ENCODE assay signal across 1 cellular context in the genomic region with DNA sequence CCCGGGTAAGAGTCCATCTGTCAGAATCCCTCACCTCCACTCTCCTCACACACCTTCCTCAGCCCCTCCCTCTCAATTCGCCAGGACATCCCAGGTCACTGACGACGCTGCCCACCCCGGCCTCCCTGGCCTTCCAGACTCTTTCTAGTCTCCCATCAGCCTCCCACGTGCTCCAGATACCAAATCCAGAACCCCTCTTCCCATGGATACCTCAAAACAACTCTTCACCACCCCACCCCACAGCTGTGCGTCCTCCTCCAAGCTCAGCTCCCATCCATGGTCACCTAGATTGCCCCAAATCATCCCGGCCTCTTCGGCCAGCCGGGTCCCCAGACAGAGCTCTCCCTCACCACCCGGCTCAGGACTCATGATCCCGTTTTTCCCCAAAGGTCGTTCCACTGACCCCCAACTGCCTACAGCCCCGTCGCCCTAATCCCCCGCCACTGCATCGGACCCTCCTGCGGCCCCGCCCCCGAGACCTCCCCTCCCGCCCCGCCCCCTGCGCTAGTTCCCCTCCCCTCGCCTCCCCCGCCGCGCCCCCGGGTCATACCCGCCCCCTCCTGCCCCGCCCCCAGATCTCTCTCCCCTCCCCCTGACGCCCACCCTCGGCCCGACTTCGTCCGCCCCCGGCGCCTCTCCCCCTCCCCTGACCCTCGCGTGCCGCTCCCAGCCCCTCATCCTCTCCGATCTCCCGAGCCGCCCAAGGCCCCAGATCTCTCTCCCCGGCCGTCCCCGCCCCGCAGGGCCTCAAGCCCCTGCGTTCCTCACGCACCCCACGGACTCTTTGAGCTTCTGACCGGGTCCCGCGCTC.
A peak's percentile ranks its signal among the peaks of the same experiment; 100 is the strongest.
TF ChIP-seq lines count a peak whose summit lies in the region.

No MANE protein-coding gene starts in this region.

TF ChIP-seq in HepG2, 621 proteins besides CTCF, POLR2A, EP300 and RAD21 (continued from another document and continues in another):
- no peak for TF ChIP-seq TEAD2 (CRISPR knock-in tag; IDR thresholded peaks at IDR 0.05)
- no peak for TF ChIP-seq RBM22 (optimal IDR thresholded peaks at IDR 0.05; ENCODE audit: low read length)
- TF ChIP-seq, protein P1, sequence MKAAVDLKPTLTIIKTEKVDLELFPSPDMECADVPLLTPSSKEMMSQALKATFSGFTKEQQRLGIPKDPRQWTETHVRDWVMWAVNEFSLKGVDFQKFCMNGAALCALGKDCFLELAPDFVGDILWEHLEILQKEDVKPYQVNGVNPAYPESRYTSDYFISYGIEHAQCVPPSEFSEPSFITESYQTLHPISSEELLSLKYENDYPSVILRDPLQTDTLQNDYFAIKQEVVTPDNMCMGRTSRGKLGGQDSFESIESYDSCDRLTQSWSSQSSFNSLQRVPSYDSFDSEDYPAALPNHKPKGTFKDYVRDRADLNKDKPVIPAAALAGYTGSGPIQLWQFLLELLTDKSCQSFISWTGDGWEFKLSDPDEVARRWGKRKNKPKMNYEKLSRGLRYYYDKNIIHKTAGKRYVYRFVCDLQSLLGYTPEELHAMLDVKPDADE (CRISPR knock-in tag; IDR thresholded peaks at IDR 0.05) = no peak
- TF ChIP-seq NFE2L2 (IDR thresholded peaks at IDR 0.05; ENCODE audit: low read length) = no peak
- TF ChIP-seq ZBTB42 (CRISPR knock-in tag; IDR thresholded peaks at IDR 0.05) = no peak
- TF ChIP-seq, protein P2, sequence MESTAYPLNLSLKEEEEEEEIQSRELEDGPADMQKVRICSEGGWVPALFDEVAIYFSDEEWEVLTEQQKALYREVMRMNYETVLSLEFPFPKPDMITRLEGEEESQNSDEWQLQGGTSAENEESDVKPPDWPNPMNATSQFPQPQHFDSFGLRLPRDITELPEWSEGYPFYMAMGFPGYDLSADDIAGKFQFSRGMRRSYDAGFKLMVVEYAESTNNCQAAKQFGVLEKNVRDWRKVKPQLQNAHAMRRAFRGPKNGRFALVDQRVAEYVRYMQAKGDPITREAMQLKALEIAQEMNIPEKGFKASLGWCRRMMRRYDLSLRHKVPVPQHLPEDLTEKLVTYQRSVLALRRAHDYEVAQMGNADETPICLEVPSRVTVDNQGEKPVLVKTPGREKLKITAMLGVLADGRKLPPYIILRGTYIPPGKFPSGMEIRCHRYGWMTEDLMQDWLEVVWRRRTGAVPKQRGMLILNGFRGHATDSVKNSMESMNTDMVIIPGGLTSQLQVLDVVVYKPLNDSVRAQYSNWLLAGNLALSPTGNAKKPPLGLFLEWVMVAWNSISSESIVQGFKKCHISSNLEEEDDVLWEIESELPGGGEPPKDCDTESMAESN (CRISPR knock-in tag; conservative IDR thresholded peaks at IDR 0.05) = no peak
- TF ChIP-seq, protein P3, sequence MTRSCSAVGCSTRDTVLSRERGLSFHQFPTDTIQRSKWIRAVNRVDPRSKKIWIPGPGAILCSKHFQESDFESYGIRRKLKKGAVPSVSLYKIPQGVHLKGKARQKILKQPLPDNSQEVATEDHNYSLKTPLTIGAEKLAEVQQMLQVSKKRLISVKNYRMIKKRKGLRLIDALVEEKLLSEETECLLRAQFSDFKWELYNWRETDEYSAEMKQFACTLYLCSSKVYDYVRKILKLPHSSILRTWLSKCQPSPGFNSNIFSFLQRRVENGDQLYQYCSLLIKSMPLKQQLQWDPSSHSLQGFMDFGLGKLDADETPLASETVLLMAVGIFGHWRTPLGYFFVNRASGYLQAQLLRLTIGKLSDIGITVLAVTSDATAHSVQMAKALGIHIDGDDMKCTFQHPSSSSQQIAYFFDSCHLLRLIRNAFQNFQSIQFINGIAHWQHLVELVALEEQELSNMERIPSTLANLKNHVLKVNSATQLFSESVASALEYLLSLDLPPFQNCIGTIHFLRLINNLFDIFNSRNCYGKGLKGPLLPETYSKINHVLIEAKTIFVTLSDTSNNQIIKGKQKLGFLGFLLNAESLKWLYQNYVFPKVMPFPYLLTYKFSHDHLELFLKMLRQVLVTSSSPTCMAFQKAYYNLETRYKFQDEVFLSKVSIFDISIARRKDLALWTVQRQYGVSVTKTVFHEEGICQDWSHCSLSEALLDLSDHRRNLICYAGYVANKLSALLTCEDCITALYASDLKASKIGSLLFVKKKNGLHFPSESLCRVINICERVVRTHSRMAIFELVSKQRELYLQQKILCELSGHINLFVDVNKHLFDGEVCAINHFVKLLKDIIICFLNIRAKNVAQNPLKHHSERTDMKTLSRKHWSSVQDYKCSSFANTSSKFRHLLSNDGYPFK (CRISPR knock-in tag; IDR thresholded peaks at IDR 0.05; ENCODE audit: borderline replicate concordance) = no peak
- no peak for TF ChIP-seq STAT5B (CRISPR knock-in tag; IDR thresholded peaks at IDR 0.05)
- TF ChIP-seq AGO2 (optimal IDR thresholded peaks at IDR 0.05; ENCODE audit: low read depth, low read length) = no peak
- TF ChIP-seq, protein P4, sequence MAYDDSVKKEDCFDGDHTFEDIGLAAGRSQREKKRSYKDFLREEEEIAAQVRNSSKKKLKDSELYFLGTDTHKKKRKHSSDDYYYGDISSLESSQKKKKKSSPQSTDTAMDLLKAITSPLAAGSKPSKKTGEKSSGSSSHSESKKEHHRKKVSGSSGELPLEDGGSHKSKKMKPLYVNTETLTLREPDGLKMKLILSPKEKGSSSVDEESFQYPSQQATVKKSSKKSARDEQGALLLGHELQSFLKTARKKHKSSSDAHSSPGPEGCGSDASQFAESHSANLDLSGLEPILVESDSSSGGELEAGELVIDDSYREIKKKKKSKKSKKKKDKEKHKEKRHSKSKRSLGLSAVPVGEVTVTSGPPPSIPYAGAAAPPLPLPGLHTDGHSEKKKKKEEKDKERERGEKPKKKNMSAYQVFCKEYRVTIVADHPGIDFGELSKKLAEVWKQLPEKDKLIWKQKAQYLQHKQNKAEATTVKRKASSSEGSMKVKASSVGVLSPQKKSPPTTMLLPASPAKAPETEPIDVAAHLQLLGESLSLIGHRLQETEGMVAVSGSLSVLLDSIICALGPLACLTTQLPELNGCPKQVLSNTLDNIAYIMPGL (CRISPR knock-in tag; IDR thresholded peaks at IDR 0.05; ENCODE audit: borderline replicate concordance in 1 of 2, low read depth in 1 of 2) = no peak; a peak in 1 of 4 replicates
- TF ChIP-seq, protein P5, sequence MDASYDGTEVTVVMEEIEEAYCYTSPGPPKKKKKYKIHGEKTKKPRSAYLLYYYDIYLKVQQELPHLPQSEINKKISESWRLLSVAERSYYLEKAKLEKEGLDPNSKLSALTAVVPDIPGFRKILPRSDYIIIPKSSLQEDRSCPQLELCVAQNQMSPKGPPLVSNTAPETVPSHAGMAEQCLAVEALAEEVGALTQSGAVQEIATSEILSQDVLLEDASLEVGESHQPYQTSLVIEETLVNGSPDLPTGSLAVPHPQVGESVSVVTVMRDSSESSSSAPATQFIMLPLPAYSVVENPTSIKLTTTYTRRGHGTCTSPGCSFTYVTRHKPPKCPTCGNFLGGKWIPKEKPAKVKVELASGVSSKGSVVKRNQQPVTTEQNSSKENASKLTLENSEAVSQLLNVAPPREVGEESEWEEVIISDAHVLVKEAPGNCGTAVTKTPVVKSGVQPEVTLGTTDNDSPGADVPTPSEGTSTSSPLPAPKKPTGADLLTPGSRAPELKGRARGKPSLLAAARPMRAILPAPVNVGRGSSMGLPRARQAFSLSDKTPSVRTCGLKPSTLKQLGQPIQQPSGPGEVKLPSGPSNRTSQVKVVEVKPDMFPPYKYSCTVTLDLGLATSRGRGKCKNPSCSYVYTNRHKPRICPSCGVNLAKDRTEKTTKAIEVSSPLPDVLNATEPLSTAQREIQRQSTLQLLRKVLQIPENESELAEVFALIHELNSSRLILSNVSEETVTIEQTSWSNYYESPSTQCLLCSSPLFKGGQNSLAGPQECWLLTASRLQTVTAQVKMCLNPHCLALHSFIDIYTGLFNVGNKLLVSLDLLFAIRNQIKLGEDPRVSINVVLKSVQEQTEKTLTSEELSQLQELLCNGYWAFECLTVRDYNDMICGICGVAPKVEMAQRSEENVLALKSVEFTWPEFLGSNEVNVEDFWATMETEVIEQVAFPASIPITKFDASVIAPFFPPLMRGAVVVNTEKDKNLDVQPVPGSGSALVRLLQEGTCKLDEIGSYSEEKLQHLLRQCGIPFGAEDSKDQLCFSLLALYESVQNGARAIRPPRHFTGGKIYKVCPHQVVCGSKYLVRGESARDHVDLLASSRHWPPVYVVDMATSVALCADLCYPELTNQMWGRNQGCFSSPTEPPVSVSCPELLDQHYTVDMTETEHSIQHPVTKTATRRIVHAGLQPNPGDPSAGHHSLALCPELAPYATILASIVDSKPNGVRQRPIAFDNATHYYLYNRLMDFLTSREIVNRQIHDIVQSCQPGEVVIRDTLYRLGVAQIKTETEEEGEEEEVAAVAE (CRISPR knock-in tag; IDR thresholded peaks at IDR 0.05; ENCODE audit: borderline replicate concordance) = no peak
- TF ChIP-seq ZSCAN21 (CRISPR knock-in tag; IDR thresholded peaks at IDR 0.05; ENCODE audit: borderline replicate concordance) = 0 out of 2 replicates have a peak, but pooled peaks have one; percentile 30
- TF ChIP-seq TCF7 (IDR thresholded peaks at IDR 0.05; ENCODE audit: low read depth) = no peak; the same call in 1 of the 2 replicates
- no peak for TF ChIP-seq KMT2A (CRISPR knock-in tag; IDR thresholded peaks at IDR 0.05)
- TF ChIP-seq ZNF709 (CRISPR knock-in tag; IDR thresholded peaks at IDR 0.05) = no peak
- peak; percentile 52 for TF ChIP-seq ASH2L (IDR thresholded peaks at IDR 0.05; ENCODE audit: insufficient read length, low read depth, low read length)
- no peak for TF ChIP-seq LCORL (IDR thresholded peaks at IDR 0.05)
- no peak for TF ChIP-seq LCORL (CRISPR knock-in tag; IDR thresholded peaks at IDR 0.05)
- peak; percentile 43 for TF ChIP-seq SAP130 (CRISPR knock-in tag; IDR thresholded peaks at IDR 0.05; ENCODE audit: low read depth)
- TF ChIP-seq ATF7 (IDR thresholded peaks at IDR 0.05) = no peak
- TF ChIP-seq ATF7 (CRISPR knock-in tag; IDR thresholded peaks at IDR 0.05) = no peak
- TF ChIP-seq ZNF451 (CRISPR knock-in tag; IDR thresholded peaks at IDR 0.05) = no peak
- no peak for TF ChIP-seq GFI1 (CRISPR knock-in tag; IDR thresholded peaks at IDR 0.05; ENCODE audit: borderline replicate concordance)
- TF ChIP-seq ISX (CRISPR knock-in tag; conservative IDR thresholded peaks at IDR 0.05) = no peak
- no peak for TF ChIP-seq ZNF367 (CRISPR knock-in tag; IDR thresholded peaks at IDR 0.05; ENCODE audit: borderline replicate concordance)
- TF ChIP-seq ELF4 (CRISPR knock-in tag; IDR thresholded peaks at IDR 0.05; ENCODE audit: borderline replicate concordance) = no peak
- no peak for TF ChIP-seq ZNF7 (CRISPR knock-in tag; IDR thresholded peaks at IDR 0.05)
- TF ChIP-seq ADNP (CRISPR knock-in tag; IDR thresholded peaks at IDR 0.05) = no peak
- 0 out of 2 replicates have a peak, but pooled peaks have one; percentile 34 for TF ChIP-seq POLR2AphosphoS5 (IDR thresholded peaks at IDR 0.05; ENCODE audit: low read depth, low read length)
- TF ChIP-seq, protein P6, sequence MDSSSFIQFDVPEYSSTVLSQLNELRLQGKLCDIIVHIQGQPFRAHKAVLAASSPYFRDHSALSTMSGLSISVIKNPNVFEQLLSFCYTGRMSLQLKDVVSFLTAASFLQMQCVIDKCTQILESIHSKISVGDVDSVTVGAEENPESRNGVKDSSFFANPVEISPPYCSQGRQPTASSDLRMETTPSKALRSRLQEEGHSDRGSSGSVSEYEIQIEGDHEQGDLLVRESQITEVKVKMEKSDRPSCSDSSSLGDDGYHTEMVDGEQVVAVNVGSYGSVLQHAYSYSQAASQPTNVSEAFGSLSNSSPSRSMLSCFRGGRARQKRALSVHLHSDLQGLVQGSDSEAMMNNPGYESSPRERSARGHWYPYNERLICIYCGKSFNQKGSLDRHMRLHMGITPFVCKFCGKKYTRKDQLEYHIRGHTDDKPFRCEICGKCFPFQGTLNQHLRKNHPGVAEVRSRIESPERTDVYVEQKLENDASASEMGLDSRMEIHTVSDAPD (CRISPR knock-in tag; IDR thresholded peaks at IDR 0.05) = no peak
- no peak for TF ChIP-seq SP2 (CRISPR knock-in tag; IDR thresholded peaks at IDR 0.05)
- no peak for TF ChIP-seq NAIF1 (CRISPR knock-in tag; IDR thresholded peaks at IDR 0.05; ENCODE audit: borderline replicate concordance)
- TF ChIP-seq, protein P7, sequence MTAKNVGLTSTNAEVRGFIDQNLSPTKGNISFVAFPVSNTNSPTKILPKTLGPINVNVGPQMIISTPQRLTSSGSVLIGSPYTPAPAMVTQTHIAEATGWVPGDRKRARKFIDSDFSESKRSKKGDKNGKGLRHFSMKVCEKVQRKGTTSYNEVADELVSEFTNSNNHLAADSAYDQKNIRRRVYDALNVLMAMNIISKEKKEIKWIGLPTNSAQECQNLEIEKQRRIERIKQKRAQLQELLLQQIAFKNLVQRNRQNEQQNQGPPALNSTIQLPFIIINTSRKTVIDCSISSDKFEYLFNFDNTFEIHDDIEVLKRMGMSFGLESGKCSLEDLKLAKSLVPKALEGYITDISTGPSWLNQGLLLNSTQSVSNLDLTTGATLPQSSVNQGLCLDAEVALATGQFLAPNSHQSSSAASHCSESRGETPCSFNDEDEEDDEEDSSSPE (CRISPR knock-in tag; IDR thresholded peaks at IDR 0.05) = no peak
- TF ChIP-seq, protein P8, sequence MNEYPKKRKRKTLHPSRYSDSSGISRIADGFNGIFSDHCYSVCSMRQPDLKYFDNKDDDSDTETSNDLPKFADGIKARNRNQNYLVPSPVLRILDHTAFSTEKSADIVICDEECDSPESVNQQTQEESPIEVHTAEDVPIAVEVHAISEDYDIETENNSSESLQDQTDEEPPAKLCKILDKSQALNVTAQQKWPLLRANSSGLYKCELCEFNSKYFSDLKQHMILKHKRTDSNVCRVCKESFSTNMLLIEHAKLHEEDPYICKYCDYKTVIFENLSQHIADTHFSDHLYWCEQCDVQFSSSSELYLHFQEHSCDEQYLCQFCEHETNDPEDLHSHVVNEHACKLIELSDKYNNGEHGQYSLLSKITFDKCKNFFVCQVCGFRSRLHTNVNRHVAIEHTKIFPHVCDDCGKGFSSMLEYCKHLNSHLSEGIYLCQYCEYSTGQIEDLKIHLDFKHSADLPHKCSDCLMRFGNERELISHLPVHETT (CRISPR knock-in tag; conservative IDR thresholded peaks at IDR 0.05) = 0 out of 2 replicates have a peak, but pooled peaks have one; percentile 9
- no peak for TF ChIP-seq ZNF780A (CRISPR knock-in tag; IDR thresholded peaks at IDR 0.05)
- no peak for TF ChIP-seq PLRG1 (conservative IDR thresholded peaks at IDR 0.05)
- no peak for TF ChIP-seq PHF21A (CRISPR knock-in tag; IDR thresholded peaks at IDR 0.05)
- 0 out of 2 replicates have a peak, but pooled peaks have one; percentile 28 for TF ChIP-seq POLR2G (IDR thresholded peaks at IDR 0.05; ENCODE audit: low read depth, low read length)
- TF ChIP-seq ZNF468 (CRISPR knock-in tag; IDR thresholded peaks at IDR 0.05) = no peak
- no peak for TF ChIP-seq NFE2L1 (CRISPR knock-in tag; IDR thresholded peaks at IDR 0.05; ENCODE audit: borderline replicate concordance)
- TF ChIP-seq ZFX (CRISPR knock-in tag; IDR thresholded peaks at IDR 0.05; ENCODE audit: low read depth) = peak; percentile 50
- peak; percentile 32; the same call in 1 of the 2 replicates for TF ChIP-seq ZNF563 (CRISPR knock-in tag; IDR thresholded peaks at IDR 0.05)
- TF ChIP-seq RBM39 (IDR thresholded peaks at IDR 0.05; ENCODE audit: low read depth, low read length, poor library complexity, severe bottlenecking) = no peak
- TF ChIP-seq KLF16 (CRISPR knock-in tag; IDR thresholded peaks at IDR 0.05) = 0 out of 4 replicates have a peak, but pooled peaks of 1 of the 2 experiments have one; percentile 16
- 0 out of 2 replicates have a peak, but pooled peaks have one; percentile 20 for TF ChIP-seq ZNF296 (CRISPR knock-in tag; conservative IDR thresholded peaks at IDR 0.05)
- TF ChIP-seq, protein P9, sequence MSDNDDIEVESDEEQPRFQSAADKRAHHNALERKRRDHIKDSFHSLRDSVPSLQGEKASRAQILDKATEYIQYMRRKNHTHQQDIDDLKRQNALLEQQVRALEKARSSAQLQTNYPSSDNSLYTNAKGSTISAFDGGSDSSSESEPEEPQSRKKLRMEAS (IDR thresholded peaks at IDR 0.05) = 0 out of 2 replicates have a peak, but pooled peaks have one; percentile 9
- TF ChIP-seq ZNF446 (CRISPR knock-in tag; IDR thresholded peaks at IDR 0.05) = no peak
- TF ChIP-seq ZNF781 (CRISPR knock-in tag; IDR thresholded peaks at IDR 0.05; ENCODE audit: borderline replicate concordance, not compliant biosample characterization) = no peak
- TF ChIP-seq HIVEP1 (CRISPR knock-in tag; IDR thresholded peaks at IDR 0.05) = no peak
